1 cellular context compared by ENCODE assay signal in the genomic region with DNA sequence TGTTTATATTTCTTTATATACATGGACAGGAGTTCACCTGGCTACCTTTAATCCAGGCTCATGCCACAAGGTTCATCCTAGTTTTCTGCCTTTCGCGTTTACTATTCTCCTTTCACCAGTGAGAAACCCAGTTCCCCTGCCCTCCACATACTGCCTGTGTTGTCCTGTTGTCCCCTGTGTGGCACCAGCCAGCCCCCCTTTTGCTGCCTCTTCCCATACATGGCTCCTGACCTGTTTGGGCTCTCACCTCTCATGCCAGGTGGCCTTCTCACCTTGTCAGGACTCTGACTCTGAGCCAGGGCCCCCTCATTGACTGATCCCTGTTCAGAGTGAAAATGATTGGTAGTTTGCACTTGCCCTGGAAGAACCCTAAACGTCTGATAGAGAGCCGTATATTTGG.
TF ChIP-seq lines count a peak whose summit lies in the region.

No MANE protein-coding gene starts in this region.

TF ChIP-seq in A549, 52 proteins besides CTCF, POLR2A, EP300 and RAD21 (continued from another document):
- no peak for TF ChIP-seq REST (IDR thresholded peaks at IDR 0.05)
- TF ChIP-seq HOXA7 (CRISPR knock-in tag; IDR thresholded peaks at IDR 0.05) = no peak
- TF ChIP-seq, protein P1, sequence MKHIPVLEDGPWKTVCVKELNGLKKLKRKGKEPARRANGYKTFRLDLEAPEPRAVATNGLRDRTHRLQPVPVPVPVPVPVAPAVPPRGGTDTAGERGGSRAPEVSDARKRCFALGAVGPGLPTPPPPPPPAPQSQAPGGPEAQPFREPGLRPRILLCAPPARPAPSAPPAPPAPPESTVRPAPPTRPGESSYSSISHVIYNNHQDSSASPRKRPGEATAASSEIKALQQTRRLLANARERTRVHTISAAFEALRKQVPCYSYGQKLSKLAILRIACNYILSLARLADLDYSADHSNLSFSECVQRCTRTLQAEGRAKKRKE (CRISPR knock-in tag; IDR thresholded peaks at IDR 0.05; ENCODE audit: low read depth) = no peak
- TF ChIP-seq HMGXB4 (CRISPR knock-in tag; IDR thresholded peaks at IDR 0.05; ENCODE audit: borderline replicate concordance) = no peak
- TF ChIP-seq KDM5A (IDR thresholded peaks at IDR 0.05) = no peak
- TF ChIP-seq NFE2L2 (conservative IDR thresholded peaks at IDR 0.05; ENCODE audit: low read length) = no peak
- TF ChIP-seq ZC3H11A (IDR thresholded peaks at IDR 0.05) = no peak
- no peak for TF ChIP-seq KDM1A (IDR thresholded peaks at IDR 0.05; ENCODE audit: low read depth)
- TF ChIP-seq FOXS1 (CRISPR knock-in tag; IDR thresholded peaks at IDR 0.05) = no peak
- no peak for TF ChIP-seq GATA3 (IDR thresholded peaks at IDR 0.05; ENCODE audit: borderline replicate concordance)
- no peak for TF ChIP-seq FOSB (CRISPR knock-in tag; IDR thresholded peaks at IDR 0.05)
- TF ChIP-seq HDAC2 (IDR thresholded peaks at IDR 0.05) = no peak
